In the genomic region with DNA sequence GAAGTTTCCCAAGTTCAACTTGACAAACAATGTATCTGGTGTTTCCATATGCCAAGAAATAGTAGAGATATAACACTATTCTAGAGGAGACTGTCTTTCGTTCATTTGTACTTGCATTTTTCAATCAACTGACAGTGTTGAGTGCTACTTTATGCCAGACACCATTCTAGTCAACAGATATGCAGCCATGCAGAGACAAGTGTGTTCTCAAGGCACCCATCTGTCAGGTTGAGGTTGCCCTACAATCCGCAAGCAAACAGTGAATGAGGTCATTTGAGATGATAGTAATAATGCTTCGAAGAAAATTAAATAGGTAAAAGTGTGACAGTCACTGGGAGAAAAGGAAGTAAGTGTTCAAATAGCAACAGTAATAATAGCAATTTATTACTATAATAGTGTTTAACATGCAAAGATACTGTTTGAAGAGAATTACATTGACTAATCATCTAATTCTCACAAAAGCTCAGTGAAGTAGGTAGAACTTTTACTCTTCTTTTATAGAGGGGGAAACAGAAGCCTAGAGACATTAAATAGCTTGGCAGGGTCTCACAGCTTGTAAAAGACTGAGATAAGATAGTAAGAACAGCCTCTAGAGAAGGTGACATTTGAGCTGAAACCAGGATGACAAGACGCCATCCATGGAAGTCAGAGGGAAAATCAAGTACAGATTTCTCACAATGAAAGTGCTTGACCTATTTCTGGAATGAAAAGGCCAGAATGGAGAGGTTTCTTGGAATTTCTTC, we compare ENCODE assay signal across 33 cellular contexts.
"Had no signal": no experiment of that assay in that cellular context is flagged by ENCODE, and none has a peak within 500 bp of the region (broad histone marks: within the 10 kb centered on the region; RNA-seq: fewer than 3 reads in every experiment).

No MANE protein-coding gene starts in this region.

- H3K9me3 ChIP-seq: adrenal gland, body of pancreas, esophagus muscularis mucosa, gastrocnemius medialis had no signal

- H3K36me3 ChIP-seq: adrenal gland, esophagus muscularis mucosa, gastrocnemius medialis, heart left ventricle, WERI-Rb-1 had no signal

- H3K4me3 ChIP-seq: adrenal gland, body of pancreas, coronary artery, dorsolateral prefrontal cortex, esophagus muscularis mucosa, gastrocnemius medialis, heart left ventricle had no signal

- ATAC-seq: activated CD4-positive, CD25-positive, alpha-beta regulatory T cell treated with anti-CD3 and anti-CD28 coated beads, Interleukin-2, amount 50 U/mL, for 24 hours; activated CD8-positive, alpha-beta memory T cell treated with anti-CD3 and anti-CD28 coated beads, Interleukin-2, amount 10 ng/mL, durations not matched to agents 7 days and 5 days; activated CD8-positive, alpha-beta T cell treated with anti-CD3 and anti-CD28 coated beads, Interleukin-2, amount 10 ng/mL, durations not matched to agents 7 days and 5 days; activated naive CD8-positive, alpha-beta T cell treated with anti-CD3 and anti-CD28 coated beads, Interleukin-2, amount 50 U/mL, for 24 hours; body of pancreas; foreskin keratinocyte; gastrocnemius medialis; heart left ventricle; T-helper 17 cell had no signal

- H3K27me3 ChIP-seq: adrenal gland, body of pancreas, dorsolateral prefrontal cortex, esophagus muscularis mucosa, foreskin keratinocyte, gastrocnemius medialis, heart left ventricle had no signal

- H3K27ac ChIP-seq: adrenal gland, body of pancreas, coronary artery, dorsolateral prefrontal cortex, esophagus muscularis mucosa, foreskin keratinocyte, gastrocnemius medialis, heart left ventricle, WERI-Rb-1 had no signal

- DNase-seq: activated B cell treated with CpG ODN at 0.5 μM for 24 hours; activated CD4-positive, alpha-beta memory T cell treated with anti-CD3 and anti-CD28 coated beads for 36 hours; activated CD4-positive, alpha-beta T cell treated with anti-CD3 and anti-CD28 coated beads for 48 hours; activated CD4-positive, alpha-beta T cell treated with anti-CD3 and anti-CD28 coated beads, Interleukin-2, amount 50 U/mL, for 1 hour; activated CD8-positive, alpha-beta memory T cell treated with anti-CD3 and anti-CD28 coated beads, Interleukin-2, amount 10 ng/mL, durations not matched to agents 7 days and 5 days; activated CD8-positive, alpha-beta memory T cell treated with anti-CD3 and anti-CD28 coated beads, Interleukin-2, amount 50 U/mL, for 4 hours; activated CD8-positive, alpha-beta T cell treated with anti-CD3 and anti-CD28 coated beads, Interleukin-2, amount 10 ng/mL, durations not matched to agents 7 days and 5 days; activated effector memory CD4-positive, alpha-beta T cell treated with anti-CD3 and anti-CD28 coated beads, Interleukin-2, amount 50 U/mL, for 16 hours; activated naive CD4-positive, alpha-beta T cell treated with anti-CD3 and anti-CD28 coated beads for 36 hours; activated naive CD8-positive, alpha-beta T cell treated with anti-CD3 and anti-CD28 coated beads for 36 hours; activated naive CD8-positive, alpha-beta T cell treated with anti-CD3 and anti-CD28 coated beads, Interleukin-2, amount 50 U/mL, for 24 hours; activated T-cell treated with anti-CD3 and anti-CD28 coated beads, Interleukin-2, amount 50 U/mL, for 1 hour; activated T-cell treated with anti-CD3 and anti-CD28 coated beads, Interleukin-2, amount 50 U/mL, for 48 hours; adrenal gland; amygdala; aorta; body of pancreas; central memory CD4-positive, alpha-beta T cell; cerebellar nuclear complex; dorsolateral prefrontal cortex; effector memory CD4-positive, alpha-beta T cell; erythroblast; foreskin keratinocyte; gastrocnemius medialis; glutamatergic neuron; heart left ventricle; T-helper 1 cell; T-helper 17 cell; T1000; WERI-Rb-1 had no signal

- H3K4me1 ChIP-seq: adrenal gland, body of pancreas, esophagus muscularis mucosa, foreskin keratinocyte, gastrocnemius medialis, heart left ventricle had no signal
